ENCODE assay signal across 10 cellular contexts in the genomic region with DNA sequence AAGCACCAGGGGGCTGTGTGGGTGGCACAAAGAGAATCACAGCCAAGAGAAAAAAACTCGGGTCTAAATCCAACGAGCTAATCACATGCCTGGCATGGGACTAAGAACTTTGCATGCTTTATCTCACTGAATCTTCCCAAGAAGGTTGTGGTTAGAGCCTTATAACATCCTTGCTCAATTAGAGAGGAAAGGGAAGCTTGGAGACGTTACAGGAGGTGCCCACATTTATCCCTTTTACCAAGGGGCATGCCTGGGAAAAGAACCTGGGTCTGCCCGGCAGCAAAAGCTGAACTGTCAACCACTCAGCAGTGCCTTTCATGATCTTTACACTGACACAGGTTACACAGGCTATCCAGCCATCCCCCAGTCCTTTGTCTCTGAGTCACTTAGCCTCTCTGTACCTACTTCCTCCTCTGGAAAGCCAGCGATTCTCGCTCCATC.
DNase-seq lines count a peak whose midpoint lies in the region; ATAC-seq and TF ChIP-seq lines count a peak whose summit lies in the region.
"Had no signal": no experiment of that assay in that cellular context is flagged by ENCODE, and none has a peak within 500 bp of the region (broad histone marks: within the 10 kb centered on the region; RNA-seq: fewer than 3 reads in every experiment).

No MANE protein-coding gene starts in this region.

- H3K4me2 ChIP-seq in OCI-LY3 (ENCODE audit: low read length), result peak overlapping the region; percentile 80

- TF ChIP-seq EP300 in sigmoid colon (IDR thresholded peaks at IDR 0.05), result no peak

- ATAC-seq in GM21825 (IDR thresholded peaks at IDR 0.05; ENCODE audit: unreplicated experiment) (peak; percentile 66), foreskin keratinocyte (peak; percentile 71), GM19455 (IDR thresholded peaks at IDR 0.05; ENCODE audit: unreplicated experiment) (no peak)

- in situ Hi-C loops in HAP-1 (cut with MboI; ENCODE audit: low sequenced_read_pairs), result loop anchor here (10.0 kb wide), 1 partner anchor 122 kb away; no protein-coding TSS in a partner anchor

- peak; percentile 40 for DNase-seq in GM04503 (ENCODE audit: low read depth)
- DNase-seq in foreskin keratinocyte, result peak in 1 of 2 donors; percentile 64
- DNase-seq in vagina (ENCODE audit: extremely low spot score in 2 of 2), result no peak
- DNase-seq in sigmoid colon, result no peak
- DNase-seq in HAP-1 (ENCODE audit: low spot score in 2 of 2), result no peak
- DNase-seq: DMS153, retina had no signal

- H3K36me3 ChIP-seq in OCI-LY3 (replicated peaks; ENCODE audit: low read depth, low read length), result no peaks in the 10 kb centered on the region
- no peaks in the 10 kb centered on the region for H3K36me3 ChIP-seq in vagina
- no peaks in the 10 kb centered on the region for H3K36me3 ChIP-seq in sigmoid colon
- no peaks in the 10 kb centered on the region for H3K36me3 ChIP-seq in HAP-1 (replicated peaks)

- TF ChIP-seq POLR2A in vagina (IDR thresholded peaks at IDR 0.05), result no peak
- TF ChIP-seq POLR2A in sigmoid colon (IDR thresholded peaks at IDR 0.05), result no peak

- H3K27me3 ChIP-seq in OCI-LY3 (ENCODE audit: low read depth, low read length), result no peaks in the 10 kb centered on the region
- no peaks in the 10 kb centered on the region for H3K27me3 ChIP-seq in foreskin keratinocyte
- no peaks in the 10 kb centered on the region for H3K27me3 ChIP-seq in vagina
- no peaks in the 10 kb centered on the region for H3K27me3 ChIP-seq in sigmoid colon
- no peaks in the 10 kb centered on the region for H3K27me3 ChIP-seq in HAP-1 (ENCODE audit: low read depth)

- H2AFZ ChIP-seq in OCI-LY3 (ENCODE audit: low read depth, low read length), result peak overlapping the region; percentile 40; the same call in 1 of the 2 replicates

- H3K4me3 ChIP-seq in OCI-LY3 (ENCODE audit: low read length) (peak overlapping the region; percentile 65), vagina (no peak overlapping the region), sigmoid colon (no peak overlapping the region), HAP-1 (no peak overlapping the region)

- peak overlapping the region; percentile 49 for H3K9ac ChIP-seq in OCI-LY3 (ENCODE audit: low read length)

- H3K27ac ChIP-seq in OCI-LY3 (ENCODE audit: low read length), result 0 out of 2 replicates have a peak overlapping the region, but pooled peaks have one; percentile 3
- no peak overlapping the region for H3K27ac ChIP-seq in foreskin keratinocyte
- no peak overlapping the region for H3K27ac ChIP-seq in vagina
- H3K27ac ChIP-seq in sigmoid colon, result no peak overlapping the region

- H3K79me2 ChIP-seq in OCI-LY3 (ENCODE audit: low read length), result no peaks in the 10 kb centered on the region

- H3K4me1 ChIP-seq in OCI-LY3 (ENCODE audit: low read length) (peaks cover 64% of the 10 kb centered on the region), foreskin keratinocyte (peaks cover 30% of the 10 kb centered on the region), vagina (peaks cover 6% of the 10 kb centered on the region), sigmoid colon (peaks cover 0 to 7% (median 0%) of the 10 kb centered on the region in 4 donors), HAP-1 (no peaks in the 10 kb centered on the region)

- WGBS in sigmoid colon, 2 donors, result 46 to 60% methylated on average over 6 of the region's 6 CpGs

- no peak for TF ChIP-seq CTCF in OCI-LY3 (IDR thresholded peaks at IDR 0.05; ENCODE audit: low read depth, low read length)
- TF ChIP-seq CTCF in foreskin keratinocyte (conservative IDR thresholded peaks at IDR 0.05), result no peak
- TF ChIP-seq CTCF in vagina (IDR thresholded peaks at IDR 0.05), result no peak
- no peak for TF ChIP-seq CTCF in sigmoid colon (IDR thresholded peaks at IDR 0.05)

- H3K9me3 ChIP-seq in OCI-LY3 (ENCODE audit: insufficient read depth, low read length) (no peaks in the 10 kb centered on the region), vagina (no peaks in the 10 kb centered on the region), sigmoid colon (no peaks in the 10 kb centered on the region), HAP-1 (no peaks in the 10 kb centered on the region)

- intact Hi-C loops in vagina (cut with DNase I), result loop anchor here (1.0 to 10.0 kb wide), 2 partner anchors 119 to 162 kb away; no protein-coding TSS in a partner anchor
- intact Hi-C loops in sigmoid colon (cut with DNase I), result loop anchor here (5.0 kb wide), 2 partner anchors 60 to 405 kb away; no protein-coding TSS in a partner anchor

- H4K20me1 ChIP-seq in OCI-LY3 (ENCODE audit: insufficient read depth, low read length), result no peaks in the 10 kb centered on the region
